Comparison of ENCODE assay signal across 15 cellular contexts in the genomic region with DNA sequence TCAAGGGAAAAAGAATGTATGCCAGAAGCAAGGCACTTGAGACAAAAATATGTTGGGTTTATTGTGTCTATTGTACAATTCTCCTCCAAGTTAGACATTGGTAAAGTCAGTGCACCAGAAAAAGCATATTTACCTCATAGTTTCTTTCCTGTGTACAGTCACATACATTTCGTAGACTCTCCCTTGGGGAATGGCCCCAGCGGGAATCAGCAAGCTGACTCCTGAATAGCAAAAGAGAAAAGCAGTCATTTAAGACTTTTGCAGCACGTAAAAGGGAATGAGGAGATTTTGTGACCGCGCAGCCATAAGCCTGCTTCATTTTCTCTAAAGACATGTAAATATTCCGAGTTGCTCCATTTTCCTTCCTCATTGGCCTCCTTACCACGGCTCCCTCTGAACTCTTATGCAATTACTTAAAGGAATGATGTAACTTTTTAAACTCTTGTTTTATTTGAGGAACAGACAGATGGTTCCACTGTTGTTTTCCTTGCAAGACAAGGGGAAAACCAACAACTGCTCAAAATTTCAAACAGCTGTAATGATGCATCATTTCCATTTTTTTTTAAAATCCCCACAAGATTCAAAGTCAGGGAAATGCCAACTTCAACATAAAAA.
A peak's percentile ranks its signal among the peaks of the same experiment; 100 is the strongest.
DNase-seq lines count a peak whose midpoint lies in the region; ATAC-seq, FAIRE-seq and TF ChIP-seq lines count a peak whose summit lies in the region.
"Had no signal": no experiment of that assay in that cellular context is flagged by ENCODE, and none has a peak within 500 bp of the region (broad histone marks: within the 10 kb centered on the region; RNA-seq: fewer than 3 reads in every experiment).

No MANE protein-coding gene starts in this region.

- H3K4me1 Mint-ChIP-seq in chondrocyte (ENCODE audit: low read depth) = peaks cover 25% of the 10 kb centered on the region

- no peak overlapping the region for H3K27ac ChIP-seq in osteoblast (ENCODE audit: low read depth, low read length)

- H4K20me1 ChIP-seq in osteoblast (ENCODE audit: insufficient read depth, low read length) = no peaks in the 10 kb centered on the region

- peak overlapping the region; percentile 81 for H3K27ac Mint-ChIP-seq in chondrocyte (ENCODE audit: unreplicated experiment)
- H3K27ac Mint-ChIP-seq: mesothelial cell of epicardium had no signal

- H3K27me3 Mint-ChIP-seq in chondrocyte (ENCODE audit: low read depth) = no peaks in the 10 kb centered on the region

- no peaks in the 10 kb centered on the region for H3K36me3 ChIP-seq in osteoblast (ENCODE audit: insufficient read depth, low read length)

- H3K4me2 ChIP-seq in osteoblast (ENCODE audit: insufficient read depth, low read length) = peak overlapping the region; percentile 2

- H3K36me3 Mint-ChIP-seq in chondrocyte (ENCODE audit: low read depth) = peaks cover 4% of the 10 kb centered on the region

- peak overlapping the region; percentile 30 for H2AFZ ChIP-seq in osteoblast (ENCODE audit: low read length)

- H3K4me3 Mint-ChIP-seq in chondrocyte (ENCODE audit: unreplicated experiment) = peak overlapping the region; percentile 13
- H3K4me3 Mint-ChIP-seq: mesothelial cell of epicardium had no signal

- peaks cover 20% of the 10 kb centered on the region for H3K4me1 ChIP-seq in osteoblast (ENCODE audit: insufficient read depth, low read length)
- H3K4me1 ChIP-seq: BE2C had no signal

- H3K27me3 ChIP-seq in osteoblast (ENCODE audit: insufficient read depth, low read length) = no peaks in the 10 kb centered on the region
- H3K27me3 ChIP-seq: BE2C had no signal

- DNase-seq in GM03348 (ENCODE audit: low spot score) (peak; percentile 16), NCI-H69 (lab: John Stamatoyannopoulos, UW) (peak; percentile 6), chondrocyte (ENCODE audit: low spot score) (no peak), osteoblast (ENCODE audit: insufficient read length, low spot score, missing footprints) (no peak), D721Med (ENCODE audit: insufficient read length, low spot score) (no peak)
- no peak for DNase-seq in activated CD4-positive, alpha-beta T cell treated with anti-CD3 and anti-CD28 coated beads, Interleukin-2, amount 50 U/mL, for 1 hour
- DNase-seq: activated naive CD4-positive, alpha-beta T cell; BE2C; caudate nucleus; NCI-H187 treated with DMSO at 0.1 percent for 48 hours; NCI-H774; stimulated activated CD4-positive, alpha-beta T cell treated with anti-CD3 and anti-CD28 coated beads, Interleukin-15, amount 100 ng/mL, for 24 hours had no signal

- H3K4me3 ChIP-seq in osteoblast (ENCODE audit: insufficient read depth, low read length) = no peak overlapping the region

- TF ChIP-seq CTCF in chondrocyte (IDR thresholded peaks at IDR 0.05) (no peak), osteoblast (IDR thresholded peaks at IDR 0.05; ENCODE audit: extremely low read depth, low read depth, low read length) (no peak), D721Med (IDR thresholded peaks at IDR 0.05; ENCODE audit: insufficient read depth, missing control alignments) (no peak)

- FAIRE-seq in D721Med (lab: Jason Lieb, UNC) = no peak

- no peaks in the 10 kb centered on the region for H3K9me3 ChIP-seq in osteoblast (ENCODE audit: low read depth, low read length)
- H3K9me3 ChIP-seq: BE2C had no signal

- no peaks in the 10 kb centered on the region for H3K79me2 ChIP-seq in osteoblast (ENCODE audit: insufficient read depth, low read length)

- no peaks in the 10 kb centered on the region for H3K9me3 Mint-ChIP-seq in chondrocyte (ENCODE audit: low read depth)
- H3K9me3 Mint-ChIP-seq: mesothelial cell of epicardium had no signal

- ATAC-seq in HG03354 (IDR thresholded peaks at IDR 0.05; ENCODE audit: poor library complexity, severe bottlenecking, unreplicated experiment) = no peak
- no peak for ATAC-seq in HG03097 (IDR thresholded peaks at IDR 0.05; ENCODE audit: low FRiP score, unreplicated experiment)

Comparison
In these comparisons a context has a peak if more than half of its experiments do, and no peak if none do; other contexts are left out.
1. DNase-seq: peak in GM03348 (single experiment) and NCI-H69 (single experiment); none in chondrocyte (single experiment), osteoblast (single experiment), D721Med (single experiment) and activated CD4-positive, alpha-beta T cell treated with anti-CD3 and anti-CD28 coated beads, Interleukin-2, amount 50 U/mL, for 1 hour (single experiment).